8 cellular contexts compared by ENCODE assay signal in the genomic region with DNA sequence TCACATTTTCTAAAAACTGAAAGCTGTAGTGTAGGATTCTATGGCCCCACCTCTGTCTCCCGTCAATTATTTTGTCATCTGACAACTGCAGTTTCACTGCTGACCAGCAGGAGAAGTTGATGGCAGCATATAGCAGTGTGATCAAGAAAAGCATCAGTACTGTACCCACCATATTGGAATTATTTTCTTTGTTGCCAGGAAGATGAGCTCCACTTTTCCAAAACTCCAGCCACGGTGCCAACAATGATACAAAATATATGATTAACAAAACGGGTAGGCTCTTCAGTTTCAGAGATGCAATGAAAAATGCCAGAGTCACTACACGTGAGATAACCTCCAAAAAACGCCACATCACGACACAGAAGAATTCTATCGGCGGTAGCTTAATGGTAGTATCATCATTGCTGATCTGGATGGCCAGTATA. TPM values are rescaled to one million over a fixed set of nuclear protein-coding genes. Genes with fewer than 3 reads are reported as not detected.
DNase-seq lines count a peak whose midpoint lies in the region; ATAC-seq and TF ChIP-seq lines count a peak whose summit lies in the region.

No MANE protein-coding gene starts in this region.

- DNase-seq in AG20443 (ENCODE audit: low spot score) (peak; percentile 20), NCI-H460 (ENCODE audit: extremely low read depth, low read depth) (peak; percentile 1), foreskin keratinocyte (no peak), T-helper 17 cell (no peak), NCI-H2081 (lab: John Stamatoyannopoulos, UW) (no peak), HuH-7.5 (ENCODE audit: low spot score) (no peak)

- H3K27ac Mint-ChIP-seq in T-helper 17 cell = no peak overlapping the region

- TF ChIP-seq CTCF in GM12874 (IDR thresholded peaks at IDR 0.05; ENCODE audit: insufficient read depth, low read depth, low read length) = peak; percentile 41; the same call in 1 of the 2 replicates
- peak; percentile 12 for TF ChIP-seq CTCF in foreskin keratinocyte (conservative IDR thresholded peaks at IDR 0.05)

- no peak overlapping the region for H3K4me3 Mint-ChIP-seq in T-helper 17 cell

- H3K9me3 ChIP-seq in T-helper 17 cell (ENCODE audit: control insufficient read depth, low read length, poor library complexity, severe bottlenecking) = no peaks in the 10 kb centered on the region

- no peaks in the 10 kb centered on the region for H3K4me1 Mint-ChIP-seq in T-helper 17 cell

- no peaks in the 10 kb centered on the region for H3K4me1 ChIP-seq in foreskin keratinocyte

- peaks cover 12% of the 10 kb centered on the region for H3K27me3 Mint-ChIP-seq in T-helper 17 cell

- no peaks in the 10 kb centered on the region for H3K36me3 Mint-ChIP-seq in T-helper 17 cell (ENCODE audit: low read depth)

- ATAC-seq in foreskin keratinocyte (no peak), T-helper 17 cell (no peak), GM21723 (IDR thresholded peaks at IDR 0.05; ENCODE audit: unreplicated experiment) (no peak)

- no peak overlapping the region for H3K27ac ChIP-seq in foreskin keratinocyte

- H3K27me3 ChIP-seq in foreskin keratinocyte = no peaks in the 10 kb centered on the region

RNA-seq across cellular contexts. Expression of gene XKR3, which starts 41.3 kb away (rescaled TPM):
- not detected in 2 replicates for total RNA-seq in NCI-H460 (2014; rRNA removed; shearing (Covaris generic))
- not detected in 2 replicates for polyA plus RNA-seq in NCI-H460 (2014; cell fraction: nucleus; rRNA removed)
- not detected in 2 replicates for total RNA-seq in foreskin keratinocyte
- not detected in 2 replicates for polyA plus RNA-seq in foreskin keratinocyte
- total RNA-seq in T-helper 17 cell = under 1 TPM in 1 of 2 donors, not detected in 1; 0.26 TPM

Comparison
In these comparisons a context has a peak if more than half of its experiments do, and no peak if none do; other contexts are left out.
1. DNase-seq: peak in AG20443 (single experiment) and NCI-H460 (single experiment); none in foreskin keratinocyte (0 of 2), T-helper 17 cell (0 of 3), NCI-H2081 (0 of 2) and HuH-7.5 (single experiment).